18 cellular contexts compared by ENCODE assay signal in genomic region chr1:95122151-95122697, GRCh38.
"Had no signal": no experiment of that assay in that cellular context is flagged by ENCODE, and none has a peak within 500 bp of the region (broad histone marks: within the 10 kb centered on the region; RNA-seq: fewer than 3 reads in every experiment).

No MANE protein-coding gene starts in this region.

- H3K27ac ChIP-seq: breast epithelium, prostate gland, right atrium auricular region, suprapubic skin, upper lobe of left lung, WERI-Rb-1 had no signal

- H3K36me3 ChIP-seq: breast epithelium, prostate gland, right atrium auricular region, suprapubic skin, upper lobe of left lung, WERI-Rb-1 had no signal

- H3K9me3 ChIP-seq: breast epithelium, prostate gland, right atrium auricular region, suprapubic skin, upper lobe of left lung had no signal

- DNase-seq: activated CD4-positive, alpha-beta T cell treated with anti-CD3 and anti-CD28 coated beads, Interleukin-2, amount 50 U/mL, for 4 hours; activated effector memory CD4-positive, alpha-beta T cell treated with anti-CD3 and anti-CD28 coated beads, Interleukin-2, amount 50 U/mL, for 16 hours; activated naive CD4-positive, alpha-beta T cell treated with anti-CD3 and anti-CD28 coated beads, Interleukin-2, amount 50 U/mL, for 16 hours; activated T-cell treated with anti-CD3 and anti-CD28 coated beads, Interleukin-2, amount 50 U/mL, for 72 hours; cortex of kidney; effector memory CD4-positive, alpha-beta T cell; left cardiac atrium; midbrain; occipital lobe; stimulated activated CD4-positive, alpha-beta T cell treated with anti-CD3 and anti-CD28 coated beads, Interleukin-2, amount 100 ng/mL, for 48 hours; SW 1271; upper lobe of left lung had no signal

- ATAC-seq: activated T-cell treated with anti-CD3 and anti-CD28 coated beads, Interleukin-2, amount 50 U/mL, for 72 hours; left cardiac atrium had no signal

- H3K27me3 ChIP-seq: breast epithelium, right atrium auricular region, suprapubic skin, upper lobe of left lung had no signal

- H3K4me3 ChIP-seq: breast epithelium, prostate gland, right atrium auricular region, suprapubic skin, upper lobe of left lung had no signal

- H3K4me1 ChIP-seq: breast epithelium, prostate gland had no signal

- FAIRE-seq: astrocyte had no signal
